ENCODE assay signal across 12 cellular contexts in the genomic region with DNA sequence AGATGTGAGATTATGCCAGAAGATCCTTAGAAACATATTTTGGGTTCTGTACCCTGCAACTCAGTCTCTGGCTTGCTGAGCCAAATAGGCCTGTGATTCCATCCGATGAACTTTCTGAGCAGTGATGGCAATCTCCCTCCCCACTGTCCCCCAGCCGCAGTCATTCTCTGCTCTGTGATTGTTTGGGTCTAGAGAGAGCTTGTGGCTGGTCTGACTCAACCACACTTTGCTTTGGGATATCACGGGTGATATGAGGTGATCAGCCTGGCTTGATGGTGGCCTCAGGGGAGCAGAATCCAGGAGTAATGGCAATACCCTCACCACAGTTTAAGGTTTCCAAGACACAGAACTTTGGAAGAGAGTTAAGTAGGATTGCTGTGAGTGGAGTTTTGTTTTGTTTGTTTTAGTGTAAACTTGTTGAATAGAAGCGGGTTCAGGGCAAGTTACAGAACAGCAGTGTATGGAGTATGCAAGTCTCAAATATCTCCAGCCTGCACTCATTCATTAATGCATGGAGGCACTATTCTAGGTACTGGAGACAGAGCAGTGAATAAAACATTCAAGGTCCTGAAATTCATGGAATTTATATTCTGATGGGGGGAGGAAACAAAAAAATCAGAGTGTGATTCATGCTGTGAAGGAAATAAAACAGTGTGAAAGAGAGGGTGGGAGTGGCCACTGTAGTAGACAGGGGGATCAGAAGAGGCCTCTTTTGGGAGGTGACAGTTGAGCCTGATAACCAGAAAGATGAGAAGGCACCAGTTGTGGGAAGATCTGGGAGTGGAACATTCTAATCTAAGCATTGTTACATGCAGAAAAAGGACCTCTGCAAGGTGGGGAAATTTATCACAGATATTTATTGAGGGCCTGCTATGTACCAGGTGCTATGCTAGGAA. TPM values are rescaled to one million over a fixed set of nuclear protein-coding genes. Genes with fewer than 3 reads are reported as not detected.
DNase-seq lines count a peak whose midpoint lies in the region; ATAC-seq, FAIRE-seq and TF ChIP-seq lines count a peak whose summit lies in the region.
"Had no signal": no experiment of that assay in that cellular context is flagged by ENCODE, and none has a peak within 500 bp of the region (broad histone marks: within the 10 kb centered on the region; RNA-seq: fewer than 3 reads in every experiment).

No MANE protein-coding gene starts in this region.

- H3K4me3 ChIP-seq in BLaER1 (no peak overlapping the region), HEK293 (ENCODE audit: low read depth, low read length) (no peak overlapping the region), K562 (no peak overlapping the region)
- H3K4me3 ChIP-seq: PC-9, thoracic aorta had no signal

- H3K79me2 ChIP-seq in K562 (ENCODE audit: control insufficient read depth, insufficient read depth, low read length), result peaks cover 91% of the 10 kb centered on the region

- peak overlapping the region; percentile 5 to 55 for H3K27ac Mint-ChIP-seq in natural killer cell treated with Interleukin-12 subunit alpha and Interleukin-12 subunit beta and Interleukin-15 and Interleukin-18, amount 100 ng/mL, for 72 hours

- H3K4me2 ChIP-seq in BLaER1 (peak overlapping the region; percentile 13; the same call in 1 of the 2 replicates), K562 (ENCODE audit: insufficient read depth, low read length) (peak overlapping the region; percentile 48)
- H3K4me2 ChIP-seq: PC-9 had no signal

- BruUV-seq in K562 (replicated peaks; lab: Mats Ljungman, UMichigan), result no TSS peak

- H3K9me3 Mint-ChIP-seq in natural killer cell treated with Interleukin-12 subunit alpha and Interleukin-12 subunit beta and Interleukin-15 and Interleukin-18, amount 100 ng/mL, for 72 hours, result no peaks in the 10 kb centered on the region

- no peaks in the 10 kb centered on the region for H3K27me3 ChIP-seq in BLaER1
- no peaks in the 10 kb centered on the region for H3K27me3 ChIP-seq in K562 (ENCODE audit: control insufficient read depth in 2 of 2, insufficient read depth in 2 of 2, low read length in 2 of 2)

- H2AFZ ChIP-seq in K562 (ENCODE audit: low read depth, low read length), result no peak overlapping the region
- H2AFZ ChIP-seq: PC-9 had no signal

- no peak overlapping the region for H3K9ac ChIP-seq in BLaER1
- peak overlapping the region in 1 of 2 experiments; percentile 49; a peak in 1 of 4 replicates for H3K9ac ChIP-seq in K562 (ENCODE audit: insufficient read depth in 1 of 2, low read depth in 2 of 2, low read length in 2 of 2)

- POLR2A ChIA-PET in HEK293 (lab: Yijun Ruan, JAX), result interaction anchor here (0.7 to 1.9 kb wide), 3 partner anchors 9 to 236 kb away, joined by 3 to 7 read pairs (median 4); a partner anchor contains a TSS
- POLR2A ChIA-PET in K562 (lab: Yijun Ruan, JAX), result interaction anchor here (0.6 to 1.4 kb wide), 8 partner anchors 9 to 639 kb away, joined by 3 to 7 read pairs (median 4); a partner anchor contains a TSS

- FAIRE-seq in K562 (lab: Jason Lieb, UNC), result peak; percentile 52
- no peak for FAIRE-seq in H54 (lab: Jason Lieb, UNC)

- H3K27me3 Mint-ChIP-seq in natural killer cell treated with Interleukin-12 subunit alpha and Interleukin-12 subunit beta and Interleukin-15 and Interleukin-18, amount 100 ng/mL, for 72 hours, result no peaks in the 10 kb centered on the region

- peak in 2 of 4 experiments; percentile 40 to 60 for DNase-seq in K562 (ENCODE audit: extremely low read depth in 1 of 4, low spot score in 3 of 4)
- no peak for DNase-seq in natural killer cell treated with Interleukin-12 subunit alpha and Interleukin-12 subunit beta and Interleukin-15 and Interleukin-18, amount 100 ng/mL, for 72 hours (ENCODE audit: low spot score)
- DNase-seq in H54 (ENCODE audit: insufficient read length, low spot score), result no peak
- DNase-seq in KG1 (lab: John Stamatoyannopoulos, UW), result no peak
- no peak for DNase-seq in NCI-H82 treated with DMSO at 0.1 percent for 48 hours (lab: John Stamatoyannopoulos, UW; ENCODE audit: unreplicated experiment)
- DNase-seq in NCI-H2227 treated with DMSO at 0.1 percent for 48 hours (lab: John Stamatoyannopoulos, UW), result no peak
- DNase-seq: amniotic stem cell; PC-9; stimulated activated CD4-positive, alpha-beta T cell treated with anti-CD3 and anti-CD28 coated beads, Interleukin-4, amount 100 ng/mL, for 1 hour had no signal

- peak; percentile 54; the same call in 1 of the 2 replicates for TF ChIP-seq EP300 in K562 (IDR thresholded peaks at IDR 0.05; ENCODE audit: low read length)

- H4K20me1 ChIP-seq in BLaER1, result peaks cover 100% of the 10 kb centered on the region
- H4K20me1 ChIP-seq in K562 (replicated peaks; ENCODE audit: control insufficient read depth, insufficient read depth, low read length), result peaks cover 38% of the 10 kb centered on the region

- CTCF ChIA-PET in HEK293 (lab: Yijun Ruan, JAX) (interaction anchor here (0.7 to 2.2 kb wide), 4 partner anchors 50 to 238 kb away, joined by 3 to 10 read pairs (median 3); no protein-coding TSS in a partner anchor), K562 (lab: Yijun Ruan, JAX; ENCODE audit: low intra/inter-chr PET ratio) (no interaction called here)

- no peak overlapping the region for H3K27ac ChIP-seq in BLaER1
- H3K27ac ChIP-seq in HEK293 (ENCODE audit: extremely low read depth, low read depth, low read length), result peak overlapping the region; percentile 26
- peak overlapping the region; percentile 41; the same call in 2 of the 3 replicates for H3K27ac ChIP-seq in K562 (ENCODE audit: extremely low read depth, low read depth, low read length)
- H3K27ac ChIP-seq: PC-9, thoracic aorta had no signal

- ATAC-seq in K562, result peak; percentile 66
- ATAC-seq in natural killer cell treated with Interleukin-12 subunit alpha and Interleukin-12 subunit beta and Interleukin-15 and Interleukin-18, amount 100 ng/mL, for 72 hours, result no peak

- H3K9me1 ChIP-seq in K562 (ENCODE audit: control insufficient read depth, insufficient read depth, low read length), result peaks cover 12% of the 10 kb centered on the region

- 25% methylated on average over 4 of the region's 4 CpGs for WGBS in K562 (ENCODE audit: insufficient coverage, low coverage, missing lambda C conversion rate)

- H3K4me1 ChIP-seq in BLaER1 (peaks cover 57% of the 10 kb centered on the region), HEK293 (ENCODE audit: control insufficient read depth, insufficient read depth, low read length) (peaks cover 48% of the 10 kb centered on the region), K562 (replicated peaks in 1 of 2; ENCODE audit: control insufficient read depth in 2 of 2, insufficient read depth in 2 of 2, low read length in 2 of 2) (peaks cover 36 to 55% of the 10 kb centered on the region in 2 experiments)

- H3K4me3 Mint-ChIP-seq in natural killer cell treated with Interleukin-12 subunit alpha and Interleukin-12 subunit beta and Interleukin-15 and Interleukin-18, amount 100 ng/mL, for 72 hours, result peak overlapping the region; percentile 0

- peaks cover 42% of the 10 kb centered on the region for H3K36me3 Mint-ChIP-seq in natural killer cell treated with Interleukin-12 subunit alpha and Interleukin-12 subunit beta and Interleukin-15 and Interleukin-18, amount 100 ng/mL, for 72 hours

- no peak for TF ChIP-seq CTCF in HEK293 (tag by site-specific recombination; IDR thresholded peaks at IDR 0.05)
- no peak for TF ChIP-seq CTCF in K562 (IDR thresholded peaks at IDR 0.05 in 2 of 3, conservative IDR thresholded peaks at IDR 0.05 in 1 of 3; ENCODE audit: insufficient read depth in 2 of 3, low read depth in 1 of 3, low read length in 3 of 3)

- no peak for TF ChIP-seq POLR2A in K562 (conservative IDR thresholded peaks at IDR 0.05)
- no peak for TF ChIP-seq POLR2A in H54 (IDR thresholded peaks at IDR 0.05; ENCODE audit: low read depth, low read length)

- intact Hi-C loops in K562 (cut with micrococcal nuclease), result no loop called here

- H3K4me1 Mint-ChIP-seq in natural killer cell treated with Interleukin-12 subunit alpha and Interleukin-12 subunit beta and Interleukin-15 and Interleukin-18, amount 100 ng/mL, for 72 hours (ENCODE audit: low read depth in 2 of 2), result peaks cover 63 to 70% of the 10 kb centered on the region in 2 donors

- H3K9me3 ChIP-seq in BLaER1 (no peaks in the 10 kb centered on the region), HEK293 (ENCODE audit: control insufficient read depth, insufficient read depth, low read depth, low read length) (no peaks in the 10 kb centered on the region), K562 (replicated peaks; ENCODE audit: control insufficient read depth, insufficient read depth, low read depth, low read length) (no peaks in the 10 kb centered on the region)
- H3K9me3 ChIP-seq: thoracic aorta had no signal

- TF ChIP-seq RAD21 in K562 (CRISPR knock-in tag; conservative IDR thresholded peaks at IDR 0.05 in 1 of 2, IDR thresholded peaks at IDR 0.05 in 1 of 2), result no peak

- in situ Hi-C loops in K562 (cut with MboI), result no loop called here

- peaks cover 77% of the 10 kb centered on the region for H3K36me3 ChIP-seq in BLaER1
- H3K36me3 ChIP-seq in HEK293 (ENCODE audit: control insufficient read depth in 2 of 2, insufficient read depth in 1 of 2, low read length in 2 of 2), result peaks cover 77 to 88% of the 10 kb centered on the region in 2 experiments
- H3K36me3 ChIP-seq in K562 (ENCODE audit: control insufficient read depth, insufficient read depth, low read length), result peaks cover 79% of the 10 kb centered on the region

RNA-seq across cellular contexts. Expression of a gene that starts 5.4 kb away (rescaled TPM):
- total RNA-seq in K562 (2011; cell fraction: chromatin; rRNA removed; ENCODE audit: low replicate concordance), result 114 and 163 TPM in 2 replicates
- 74.5 and 86.1 TPM in 2 replicates for total RNA-seq in K562 (2011; cell fraction: nucleolus; rRNA removed)
- 116 and 164 TPM in 2 replicates for total RNA-seq in K562 (2011; cell fraction: nucleoplasm; rRNA removed)
- 41.1 and 55.2 TPM in 2 replicates for total RNA-seq in K562 (2014; rRNA removed)
- 17.2 and 19.9 TPM in 2 replicates for total RNA-seq in K562 (2014; rRNA removed; fragmentation: Illumina TruSeq; extraction: Trizol)
- total RNA-seq in K562 (2015; rRNA removed; fragmentation: Illumina TruSeq; extraction: Trizol), result 38.0 and 42.2 TPM in 2 replicates
- 86.3 and 90.5 TPM in 2 replicates for total RNA-seq in K562 (2021)
- polyA plus RNA-seq in K562 (2011; rRNA removed), result 20.9 and 54.2 TPM in 2 replicates
- 38.5 and 56.2 TPM in 2 replicates for polyA plus RNA-seq in K562 (2011; cell fraction: cytosol; rRNA removed)
- polyA plus RNA-seq in K562 (2011; cell fraction: nucleus; rRNA removed), result 81.0 and 127 TPM in 2 replicates
- polyA plus RNA-seq in K562 (2012), result 86.0 and 136 TPM in 2 replicates
- 81.8 and 105 TPM in 2 replicates for polyA plus RNA-seq in K562 (2014; fragmentation: Illumina TruSeq; extraction: Trizol)
- polyA plus RNA-seq in K562 (2014; fragmentation: Nextera tagmentation; extraction: Ambion mirVana), result 1 to 10 TPM; 3.4 to 5.9 TPM
- 76.4 and 77.0 TPM in 2 replicates for polyA plus RNA-seq in K562 (2014; rRNA removed)
- polyA minus RNA-seq in K562 (2011; rRNA and poly(A)+ RNA removed), result 22.5 and 27.0 TPM in 2 replicates
- 59.6 and 84.3 TPM in 2 replicates for polyA minus RNA-seq in K562 (2011; cell fraction: cytosol; rRNA and poly(A)+ RNA removed)
- 23.4 and 27.1 TPM in 2 replicates for polyA minus RNA-seq in K562 (2011; cell fraction: nucleus; rRNA and poly(A)+ RNA removed)
- total RNA-seq in natural killer cell treated with Interleukin-12 subunit alpha and Interleukin-12 subunit beta and Interleukin-15 and Interleukin-18, amount 100 ng/mL, for 72 hours, result 10 to 100 TPM; 81.4 to 95.5 TPM

RNA-seq across cellular contexts. Expression of a gene that starts 11.7 kb away (rescaled TPM):
- total RNA-seq in K562 (2011; cell fraction: chromatin; rRNA removed; ENCODE audit: low replicate concordance), result 7.6 and 17.2 TPM in 2 replicates
- 11.3 and 11.6 TPM in 2 replicates for total RNA-seq in K562 (2011; cell fraction: nucleolus; rRNA removed)
- 14.4 and 17.5 TPM in 2 replicates for total RNA-seq in K562 (2011; cell fraction: nucleoplasm; rRNA removed)
- total RNA-seq in K562 (2014; rRNA removed), result 37.1 and 48.4 TPM in 2 replicates
- 48.5 and 59.1 TPM in 2 replicates for total RNA-seq in K562 (2014; rRNA removed; fragmentation: Illumina TruSeq; extraction: Trizol)
- 52.8 and 55.6 TPM in 2 replicates for total RNA-seq in K562 (2015; rRNA removed; fragmentation: Illumina TruSeq; extraction: Trizol)
- total RNA-seq in K562 (2021), result 51.8 and 58.6 TPM in 2 replicates
- 91.3 and 101 TPM in 2 replicates for polyA plus RNA-seq in K562 (2011; rRNA removed)
- 45.0 and 75.1 TPM in 2 replicates for polyA plus RNA-seq in K562 (2011; cell fraction: cytosol; rRNA removed)
- polyA plus RNA-seq in K562 (2011; cell fraction: nucleus; rRNA removed), result 35.8 and 51.3 TPM in 2 replicates
- 108 and 198 TPM in 2 replicates for polyA plus RNA-seq in K562 (2012)
- 49.0 and 60.2 TPM in 2 replicates for polyA plus RNA-seq in K562 (2014; fragmentation: Illumina TruSeq; extraction: Trizol)
- 100 to 1,000 TPM; 133 to 152 TPM for polyA plus RNA-seq in K562 (2014; fragmentation: Nextera tagmentation; extraction: Ambion mirVana)
- polyA plus RNA-seq in K562 (2014; rRNA removed), result 61.3 and 70.7 TPM in 2 replicates
- polyA minus RNA-seq in K562 (2011; rRNA and poly(A)+ RNA removed), result 23.5 and 24.2 TPM in 2 replicates
- 8.4 and 10.6 TPM in 2 replicates for polyA minus RNA-seq in K562 (2011; cell fraction: cytosol; rRNA and poly(A)+ RNA removed)
- polyA minus RNA-seq in K562 (2011; cell fraction: nucleus; rRNA and poly(A)+ RNA removed), result 2.2 and 9.1 TPM in 2 replicates
- 100 to 1,000 TPM; 185 to 242 TPM for total RNA-seq in natural killer cell treated with Interleukin-12 subunit alpha and Interleukin-12 subunit beta and Interleukin-15 and Interleukin-18, amount 100 ng/mL, for 72 hours
- total RNA-seq: PC-9 had no signal

RNA-seq across cellular contexts. Expression of a gene that starts 26.9 kb away (rescaled TPM):
- 2.3 and 5.9 TPM in 2 replicates for total RNA-seq in K562 (2011; cell fraction: chromatin; rRNA removed; ENCODE audit: low replicate concordance)
- total RNA-seq in K562 (2011; cell fraction: nucleolus; rRNA removed), result 10.0 and 11.3 TPM in 2 replicates
- total RNA-seq in K562 (2011; cell fraction: nucleoplasm; rRNA removed), result 5.9 and 6.6 TPM in 2 replicates
- total RNA-seq in K562 (2014; rRNA removed) (3.8 and 5.0 TPM in 2 replicates), K562 (2014; rRNA removed; fragmentation: Illumina TruSeq; extraction: Trizol) (0.44 and 0.45 TPM in 2 replicates), K562 (2015; rRNA removed; fragmentation: Illumina TruSeq; extraction: Trizol) (1.1 and 1.3 TPM in 2 replicates), K562 (2021) (10.6 and 10.7 TPM in 2 replicates)
- polyA plus RNA-seq in K562 (2011; rRNA removed) (0.52 and 1.0 TPM in 2 replicates), K562 (2014; fragmentation: Illumina TruSeq; extraction: Trizol) (1.3 and 2.1 TPM in 2 replicates), K562 (2014; fragmentation: Nextera tagmentation; extraction: Ambion mirVana) (under 1 TPM; 0.13 TPM), K562 (2014; rRNA removed) (3.9 and 4.6 TPM in 2 replicates)
- polyA plus RNA-seq in K562 (2011; cell fraction: cytosol; rRNA removed), result 1.9 and 4.7 TPM in 2 replicates
- polyA plus RNA-seq in K562 (2011; cell fraction: nucleus; rRNA removed), result 2.7 and 3.9 TPM in 2 replicates
- polyA plus RNA-seq in K562 (2012), result 4.1 and 4.7 TPM in 2 replicates
- 0.98 and 1.0 TPM in 2 replicates for polyA minus RNA-seq in K562 (2011; rRNA and poly(A)+ RNA removed)
- 2.8 and 5.5 TPM in 2 replicates for polyA minus RNA-seq in K562 (2011; cell fraction: cytosol; rRNA and poly(A)+ RNA removed)
- 2.7 and 3.8 TPM in 2 replicates for polyA minus RNA-seq in K562 (2011; cell fraction: nucleus; rRNA and poly(A)+ RNA removed)
- 1 to 10 TPM; 2.3 to 4.9 TPM for total RNA-seq in natural killer cell treated with Interleukin-12 subunit alpha and Interleukin-12 subunit beta and Interleukin-15 and Interleukin-18, amount 100 ng/mL, for 72 hours

RNA-seq across cellular contexts. Expression of a gene that starts 43.3 kb away (rescaled TPM):
- total RNA-seq in K562 (2011; cell fraction: chromatin; rRNA removed; ENCODE audit: low replicate concordance), result 59.0 and 87.9 TPM in 2 replicates
- total RNA-seq in K562 (2011; cell fraction: nucleolus; rRNA removed), result 51.6 and 65.2 TPM in 2 replicates
- total RNA-seq in K562 (2011; cell fraction: nucleoplasm; rRNA removed), result 40.5 and 40.8 TPM in 2 replicates
- total RNA-seq in K562 (2014; rRNA removed) (41.2 and 50.5 TPM in 2 replicates), K562 (2014; rRNA removed; fragmentation: Illumina TruSeq; extraction: Trizol) (22.6 and 23.2 TPM in 2 replicates), K562 (2015; rRNA removed; fragmentation: Illumina TruSeq; extraction: Trizol) (37.0 and 39.8 TPM in 2 replicates), K562 (2021) (30.7 and 33.8 TPM in 2 replicates)
- polyA plus RNA-seq in K562 (2011; rRNA removed) (30.1 and 31.6 TPM in 2 replicates), K562 (2014; fragmentation: Illumina TruSeq; extraction: Trizol) (41.1 and 45.0 TPM in 2 replicates), K562 (2014; fragmentation: Nextera tagmentation; extraction: Ambion mirVana) (1 to 10 TPM; 1.5 to 1.7 TPM), K562 (2014; rRNA removed) (32.4 and 43.5 TPM in 2 replicates)
- 31.4 and 56.3 TPM in 2 replicates for polyA plus RNA-seq in K562 (2011; cell fraction: cytosol; rRNA removed)
- polyA plus RNA-seq in K562 (2011; cell fraction: nucleus; rRNA removed), result 65.9 and 73.6 TPM in 2 replicates
- polyA plus RNA-seq in K562 (2012), result 37.5 and 43.8 TPM in 2 replicates
- 38.6 and 43.3 TPM in 2 replicates for polyA minus RNA-seq in K562 (2011; rRNA and poly(A)+ RNA removed)
- polyA minus RNA-seq in K562 (2011; cell fraction: cytosol; rRNA and poly(A)+ RNA removed), result 21.1 and 21.3 TPM in 2 replicates
- polyA minus RNA-seq in K562 (2011; cell fraction: nucleus; rRNA and poly(A)+ RNA removed), result 33.7 and 58.5 TPM in 2 replicates
- total RNA-seq in natural killer cell treated with Interleukin-12 subunit alpha and Interleukin-12 subunit beta and Interleukin-15 and Interleukin-18, amount 100 ng/mL, for 72 hours, result 10 to 100 TPM; 38.1 to 39.2 TPM

RNA-seq across cellular contexts. Expression of a gene that starts 43.6 kb away (rescaled TPM):
- 7.8 and 14.7 TPM in 2 replicates for total RNA-seq in K562 (2011; cell fraction: chromatin; rRNA removed; ENCODE audit: low replicate concordance)
- total RNA-seq in K562 (2011; cell fraction: nucleolus; rRNA removed), result 12.0 and 12.7 TPM in 2 replicates
- total RNA-seq in K562 (2011; cell fraction: nucleoplasm; rRNA removed), result 13.0 and 17.4 TPM in 2 replicates
- total RNA-seq in K562 (2014; rRNA removed) (16.0 and 22.6 TPM in 2 replicates), K562 (2014; rRNA removed; fragmentation: Illumina TruSeq; extraction: Trizol) (7.0 and 7.2 TPM in 2 replicates), K562 (2015; rRNA removed; fragmentation: Illumina TruSeq; extraction: Trizol) (11.2 and 11.7 TPM in 2 replicates), K562 (2021) (17.3 and 18.0 TPM in 2 replicates)
- polyA plus RNA-seq in K562 (2011; rRNA removed) (11.7 and 12.4 TPM in 2 replicates), K562 (2014; fragmentation: Illumina TruSeq; extraction: Trizol) (18.0 and 19.2 TPM in 2 replicates), K562 (2014; fragmentation: Nextera tagmentation; extraction: Ambion mirVana) (1 to 10 TPM; 1.8 to 2.8 TPM), K562 (2014; rRNA removed) (15.1 and 22.5 TPM in 2 replicates)
- 18.4 and 30.0 TPM in 2 replicates for polyA plus RNA-seq in K562 (2011; cell fraction: cytosol; rRNA removed)
- 5.3 and 8.7 TPM in 2 replicates for polyA plus RNA-seq in K562 (2011; cell fraction: nucleus; rRNA removed)
- polyA plus RNA-seq in K562 (2012), result 14.0 and 19.0 TPM in 2 replicates
- polyA minus RNA-seq in K562 (2011; rRNA and poly(A)+ RNA removed), result 6.4 and 10.6 TPM in 2 replicates
- 5.9 and 9.0 TPM in 2 replicates for polyA minus RNA-seq in K562 (2011; cell fraction: cytosol; rRNA and poly(A)+ RNA removed)
- 15.9 and 16.3 TPM in 2 replicates for polyA minus RNA-seq in K562 (2011; cell fraction: nucleus; rRNA and poly(A)+ RNA removed)
- total RNA-seq in natural killer cell treated with Interleukin-12 subunit alpha and Interleukin-12 subunit beta and Interleukin-15 and Interleukin-18, amount 100 ng/mL, for 72 hours, result 10 to 100 TPM; 22.2 to 35.2 TPM
